2 cellular contexts compared by ENCODE assay signal in genomic region chr5:90803376-90803775, GRCh38.
TF ChIP-seq lines count a peak whose summit lies in the region.

No MANE protein-coding gene starts in this region.

TF ChIP-seq in A549, 52 proteins besides CTCF, POLR2A, EP300 and RAD21 (continued from another document):
- no peak for TF ChIP-seq NPAS2 (CRISPR knock-in tag; IDR thresholded peaks at IDR 0.05; ENCODE audit: borderline replicate concordance)
- no peak for TF ChIP-seq GATA3 (IDR thresholded peaks at IDR 0.05; ENCODE audit: borderline replicate concordance)
- no peak for TF ChIP-seq CBX8 (IDR thresholded peaks at IDR 0.05)
- TF ChIP-seq ZC3H11A (IDR thresholded peaks at IDR 0.05): no peak
- no peak for TF ChIP-seq ZFP36 (IDR thresholded peaks at IDR 0.05; ENCODE audit: borderline replicate concordance, partially characterized antibody)
- TF ChIP-seq EHMT2 (IDR thresholded peaks at IDR 0.05; ENCODE audit: low read depth): no peak
- no peak for TF ChIP-seq ESRRA (IDR thresholded peaks at IDR 0.05; ENCODE audit: borderline replicate concordance, low read length)

TF ChIP-seq in GM23338, 12 proteins besides CTCF, POLR2A, EP300 and RAD21 (continued from another document):
- TF ChIP-seq ZNF462 (CRISPR knock-in tag; IDR thresholded peaks at IDR 0.05) (no peak), CREB1 (CRISPR knock-in tag; IDR thresholded peaks at IDR 0.05; ENCODE audit: low read depth) (no peak), POLR2AphosphoS5 (IDR thresholded peaks at IDR 0.05; ENCODE audit: low read depth) (no peak), REST (IDR thresholded peaks at IDR 0.05; ENCODE audit: unreplicated experiment) (no peak), STAT1 (IDR thresholded peaks at IDR 0.05; ENCODE audit: unreplicated experiment) (no peak)
TF ChIP-seq in GM23338: peak in this region for 0.
